8 cellular contexts compared by ENCODE assay signal in genomic region chr1:78617615-78618026, GRCh38. TPM values are rescaled to one million over a fixed set of nuclear protein-coding genes. Genes with fewer than 3 reads are reported as not detected.
DNase-seq lines count a peak whose midpoint lies in the region; ATAC-seq and TF ChIP-seq lines count a peak whose summit lies in the region.

No MANE protein-coding gene starts in this region.

- DNase-seq in BE2C: peak; percentile 51
- DNase-seq in NCI-H510A (lab: John Stamatoyannopoulos, UW): peak; percentile 80
- peak; percentile 24 for DNase-seq in activated CD4-positive, alpha-beta T cell treated with anti-CD3 and anti-CD28 coated beads for 1 hour
- peak; percentile 79 for DNase-seq in dermis microvascular lymphatic vessel endothelial cell (ENCODE audit: low read depth in 2 of 2)
- peak; percentile 46 for DNase-seq in lower lobe of right lung
- DNase-seq in stimulated activated CD8-positive, alpha-beta memory T cell treated with anti-CD3 and anti-CD28 coated beads, Interleukin-2, amount 100 ng/mL, for 1 hour (ENCODE audit: low read depth in 2 of 2): peak; percentile 5 to 15

- TF ChIP-seq CTCF in BE2C (IDR thresholded peaks at IDR 0.05; ENCODE audit: low read depth, low read length) (peak; percentile 75), lower lobe of right lung (IDR thresholded peaks at IDR 0.05) (peak; percentile 84)

- H3K4me1 ChIP-seq in BE2C (no peaks in the 10 kb centered on the region), lower lobe of right lung (peaks cover 18% of the 10 kb centered on the region)

- no peak overlapping the region for H3K27ac ChIP-seq in lower lobe of right lung

- H3K9me3 ChIP-seq in BE2C (no peaks in the 10 kb centered on the region), lower lobe of right lung (no peaks in the 10 kb centered on the region)

- H3K36me3 ChIP-seq in BE2C (no peaks in the 10 kb centered on the region), lower lobe of right lung (no peaks in the 10 kb centered on the region)

- ATAC-seq in GM19025 (IDR thresholded peaks at IDR 0.05; ENCODE audit: low read depth, unreplicated experiment) (peak; percentile 35), HG03196 (IDR thresholded peaks at IDR 0.05; ENCODE audit: unreplicated experiment) (peak; percentile 49), lower lobe of right lung (peak; percentile 84 to 93)

- intact Hi-C loops in lower lobe of right lung (cut with DNase I): loop anchor here (5.0 kb wide), 1 partner anchor 60 kb away; no protein-coding TSS in a partner anchor

- H3K27me3 ChIP-seq in BE2C (no peaks in the 10 kb centered on the region), lower lobe of right lung (ENCODE audit: low read depth) (no peaks in the 10 kb centered on the region)

- H3K4me3 ChIP-seq in BE2C (ENCODE audit: low read depth, low read length): no peak overlapping the region
- no peak overlapping the region for H3K4me3 ChIP-seq in lower lobe of right lung

RNA-seq across cellular contexts. Expression of gene IFI44L, which starts 2.6 kb away (rescaled TPM):
- polyA plus RNA-seq in BE2C (2012; ENCODE audit: insufficient read depth, insufficient read length, low read depth): not detected
- total RNA-seq in dermis microvascular lymphatic vessel endothelial cell: 0.26 and 0.38 TPM in 2 replicates
- 52.9 TPM for total RNA-seq in lower lobe of right lung

RNA-seq across cellular contexts. Expression of gene IFI44, which starts 32.0 kb away (rescaled TPM):
- not detected for polyA plus RNA-seq in BE2C (2012; ENCODE audit: insufficient read depth, insufficient read length, low read depth)
- 14.0 and 17.4 TPM in 2 replicates for total RNA-seq in dermis microvascular lymphatic vessel endothelial cell
- 80.5 TPM for total RNA-seq in lower lobe of right lung

Comparison
In these comparisons a context has a peak if more than half of its experiments do, and no peak if none do; other contexts are left out.
1. DNase-seq: peak in every context shown above with its lines; median percentile 80 in NCI-H510A; 79 in dermis microvascular lymphatic vessel endothelial cell; 51 in BE2C; 46 in lower lobe of right lung; 24 in activated CD4-positive, alpha-beta T cell treated with anti-CD3 and anti-CD28 coated beads for 1 hour; 10 in stimulated activated CD8-positive, alpha-beta memory T cell treated with anti-CD3 and anti-CD28 coated beads, Interleukin-2, amount 100 ng/mL, for 1 hour.
2. ATAC-seq: peak in every context shown above with its lines; median percentile 88 in lower lobe of right lung; 49 in HG03196; 35 in GM19025.
3. RNA of gene IFI44L, which starts 2.6 kb away (total RNA-seq): 52.9 TPM in lower lobe of right lung (single experiment); 0.26 to 0.38 TPM in dermis microvascular lymphatic vessel endothelial cell; every median in the first group is over 10 times any median in the second.